Comparison of ENCODE assay signal across 15 cellular contexts in genomic region chr1:180956028-180956640, GRCh38. TPM values are rescaled to one million over a fixed set of nuclear protein-coding genes. Genes with fewer than 3 reads are reported as not detected.
DNase-seq lines count a peak whose midpoint lies in the region; ATAC-seq, FAIRE-seq and TF ChIP-seq lines count a peak whose summit lies in the region.
"Had no signal": no experiment of that assay in that cellular context is flagged by ENCODE, and none has a peak within 500 bp of the region (broad histone marks: within the 10 kb centered on the region; RNA-seq: fewer than 3 reads in every experiment).

No MANE protein-coding gene starts in this region.

- no peak for TF ChIP-seq EP300 in Ishikawa (IDR thresholded peaks at IDR 0.05; ENCODE audit: borderline replicate concordance)
- no peak for TF ChIP-seq EP300 in HepG2 (IDR thresholded peaks at IDR 0.05; ENCODE audit: low read depth in 2 of 2, low read length in 2 of 2)
- no peak for TF ChIP-seq EP300 in HepG2 (CRISPR knock-in tag; IDR thresholded peaks at IDR 0.05; ENCODE audit: borderline replicate concordance)

- peaks cover 5% of the 10 kb centered on the region for H3K4me1 ChIP-seq in CD8-positive, alpha-beta T cell (ENCODE audit: insufficient read depth, low read length)
- H3K4me1 ChIP-seq in HepG2 (ENCODE audit: insufficient read depth, low read length): peaks cover 16% of the 10 kb centered on the region
- no peaks in the 10 kb centered on the region for H3K4me1 ChIP-seq in CD4-positive, alpha-beta memory T cell (ENCODE audit: insufficient read depth, low read length)

- H3K27ac ChIP-seq in CD8-positive, alpha-beta T cell (ENCODE audit: low read depth, low read length): no peak overlapping the region
- H3K27ac ChIP-seq in HepG2 (ENCODE audit: extremely low read length, insufficient read depth, low read length): no peak overlapping the region
- no peak overlapping the region for H3K27ac ChIP-seq in CD4-positive, alpha-beta memory T cell (ENCODE audit: low read depth, low read length)
- H3K27ac ChIP-seq: BLaER1 had no signal

- H3K9me3 Mint-ChIP-seq in CD8-positive, alpha-beta T cell: no peaks in the 10 kb centered on the region
- H3K9me3 Mint-ChIP-seq in nephron: no peaks in the 10 kb centered on the region
- no peaks in the 10 kb centered on the region for H3K9me3 Mint-ChIP-seq in CD4-positive, alpha-beta memory T cell

- DNase-seq in CD8-positive, alpha-beta T cell: no peak
- no peak for DNase-seq in T-helper 17 cell
- no peak for DNase-seq in A172 (ENCODE audit: low spot score)
- DNase-seq in HepG2 (ENCODE audit: low spot score): no peak
- DNase-seq in CD4-positive, alpha-beta memory T cell: no peak
- DNase-seq: activated CD4-positive, alpha-beta T cell treated with anti-CD3 and anti-CD28 coated beads for 36 hours; activated naive CD8-positive, alpha-beta T cell treated with anti-CD3 and anti-CD28 coated beads, Interleukin-2, amount 10 ng/mL, durations not matched to agents 7 days and 5 days; activated T-cell treated with anti-CD3 and anti-CD28 coated beads for 4 hours; midbrain had no signal

- no peaks in the 10 kb centered on the region for H3K36me3 ChIP-seq in CD8-positive, alpha-beta T cell (ENCODE audit: insufficient read depth, low read length)
- H3K36me3 ChIP-seq in HepG2 (replicated peaks in 1 of 2; ENCODE audit: control insufficient read depth in 1 of 2, insufficient read depth in 2 of 2, low read length in 2 of 2): peaks cover 1 to 13% of the 10 kb centered on the region in 2 experiments; a peak in 1 of 5 replicates
- no peaks in the 10 kb centered on the region for H3K36me3 ChIP-seq in CD4-positive, alpha-beta memory T cell (ENCODE audit: insufficient read depth, low read length)

- POLR2A ChIA-PET in CD8-positive, alpha-beta T cell (lab: Charles Lee): interaction anchor here (0.9 kb wide), 1 partner anchor 149 kb away, joined by 3 read pairs; no protein-coding TSS in a partner anchor
- POLR2A ChIA-PET in HepG2 (lab: Yijun Ruan, JAX): no interaction called here
- POLR2A ChIA-PET in CD4-positive, alpha-beta memory T cell (lab: Charles Lee; ENCODE audit: partially characterized antibody): no interaction called here

- H3K27me3 Mint-ChIP-seq in CD8-positive, alpha-beta T cell (ENCODE audit: low read depth): no peaks in the 10 kb centered on the region
- H3K27me3 Mint-ChIP-seq in T-helper 17 cell (no peaks in the 10 kb centered on the region), nephron (ENCODE audit: low read depth) (no peaks in the 10 kb centered on the region)
- H3K27me3 Mint-ChIP-seq in CD4-positive, alpha-beta memory T cell: no peaks in the 10 kb centered on the region
- H3K27me3 Mint-ChIP-seq: activated CD4-positive, alpha-beta T cell treated with anti-CD3 and anti-CD28 coated beads for 36 hours; activated naive CD8-positive, alpha-beta T cell treated with anti-CD3 and anti-CD28 coated beads, Interleukin-2, amount 10 ng/mL, durations not matched to agents 7 days and 5 days had no signal

- H3K4me3 ChIP-seq in CD8-positive, alpha-beta T cell (ENCODE audit: low read depth, low read length): no peak overlapping the region
- no peak overlapping the region for H3K4me3 ChIP-seq in HepG2 (replicated peaks in 1 of 3; ENCODE audit: insufficient read depth in 1 of 3, low read depth in 2 of 3, low read length in 3 of 3)
- H3K4me3 ChIP-seq in CD4-positive, alpha-beta memory T cell (ENCODE audit: low read length in 2 of 2): no peak overlapping the region
- H3K4me3 ChIP-seq: BLaER1, gastroesophageal sphincter had no signal

- no TSS peak for BruUV-seq in HepG2 (replicated peaks; lab: Mats Ljungman, UMichigan)

- no peak for ATAC-seq in CD8-positive, alpha-beta T cell
- ATAC-seq in T-helper 17 cell (no peak), HepG2 (no peak), GM18873 (IDR thresholded peaks at IDR 0.05; ENCODE audit: low FRiP score, unreplicated experiment) (no peak)
- ATAC-seq: activated CD4-positive, alpha-beta T cell treated with anti-CD3 and anti-CD28 coated beads for 36 hours; gastroesophageal sphincter; Panc1 had no signal

- peaks cover 7% of the 10 kb centered on the region for H3K4me1 Mint-ChIP-seq in CD8-positive, alpha-beta T cell (ENCODE audit: low read depth)
- H3K4me1 Mint-ChIP-seq in T-helper 17 cell (peaks cover 13% of the 10 kb centered on the region), nephron (peaks cover 31% of the 10 kb centered on the region)
- peaks cover 1 to 18% (median 7%) of the 10 kb centered on the region in 4 donors for H3K4me1 Mint-ChIP-seq in CD4-positive, alpha-beta memory T cell

- H3K27ac Mint-ChIP-seq in CD8-positive, alpha-beta T cell: peak overlapping the region; percentile 52
- peak overlapping the region; percentile 21 for H3K27ac Mint-ChIP-seq in T-helper 17 cell
- H3K27ac Mint-ChIP-seq in nephron: peak overlapping the region in 2 of 3 experiments; percentile 31 to 48
- H3K27ac Mint-ChIP-seq in CD4-positive, alpha-beta memory T cell: no peak overlapping the region
- H3K27ac Mint-ChIP-seq: activated CD4-positive, alpha-beta T cell treated with anti-CD3 and anti-CD28 coated beads for 36 hours; activated naive CD8-positive, alpha-beta T cell treated with anti-CD3 and anti-CD28 coated beads, Interleukin-2, amount 10 ng/mL, durations not matched to agents 7 days and 5 days had no signal

- no peaks in the 10 kb centered on the region for H3K27me3 ChIP-seq in CD8-positive, alpha-beta T cell (ENCODE audit: insufficient read depth, low read length)
- no peaks in the 10 kb centered on the region for H3K27me3 ChIP-seq in HepG2 (ENCODE audit: control insufficient read depth in 1 of 2, insufficient read depth in 2 of 2, low read length in 2 of 2)
- no peaks in the 10 kb centered on the region for H3K27me3 ChIP-seq in CD4-positive, alpha-beta memory T cell (ENCODE audit: insufficient read depth, low read length)
- H3K27me3 ChIP-seq: gastroesophageal sphincter had no signal

- no peaks in the 10 kb centered on the region for H4K20me1 ChIP-seq in HepG2 (ENCODE audit: insufficient read depth, low read length)

- H3K36me3 Mint-ChIP-seq in CD8-positive, alpha-beta T cell: peaks cover 23% of the 10 kb centered on the region
- peaks cover 5% of the 10 kb centered on the region for H3K36me3 Mint-ChIP-seq in T-helper 17 cell (ENCODE audit: low read depth)
- H3K36me3 Mint-ChIP-seq in nephron (ENCODE audit: low read depth): peaks cover 44% of the 10 kb centered on the region
- H3K36me3 Mint-ChIP-seq in CD4-positive, alpha-beta memory T cell: peaks cover 17 to 19% of the 10 kb centered on the region in 2 donors

- intact Hi-C loops in CD8-positive, alpha-beta T cell (cut with DNase I, micrococcal nuclease): no loop called here
- intact Hi-C loops in HepG2 (cut with micrococcal nuclease; ENCODE audit: unreplicated experiment): no loop called here
- intact Hi-C loops in CD4-positive, alpha-beta memory T cell (cut with micrococcal nuclease): no loop called here

- no peak for TF ChIP-seq CTCF in CD8-positive, alpha-beta T cell (IDR thresholded peaks at IDR 0.05)
- TF ChIP-seq CTCF in nephron (IDR thresholded peaks at IDR 0.05; ENCODE audit: unreplicated experiment in 3 of 3): no peak
- no peak for TF ChIP-seq CTCF in HepG2 (CRISPR knock-in tag; IDR thresholded peaks at IDR 0.05)

- no peak overlapping the region for H3K9ac ChIP-seq in HepG2 (ENCODE audit: insufficient read depth, low read depth, low read length)
- H3K9ac ChIP-seq: BLaER1 had no signal

- CTCF ChIA-PET in CD8-positive, alpha-beta T cell (lab: Charles Lee): interaction anchor here (0.7 to 0.8 kb wide), 2 partner anchors 151 to 441 kb away, joined by 3 read pairs; no protein-coding TSS in a partner anchor
- CTCF ChIA-PET in HepG2 (lab: Yijun Ruan, JAX; ENCODE audit: low intra/inter-chr PET ratio, low total read pairs): no interaction called here
- CTCF ChIA-PET in CD4-positive, alpha-beta memory T cell (lab: Charles Lee; ENCODE audit: partially characterized antibody): no interaction called here

- 98% methylated on average over 4 of the region's 8 CpGs for WGBS in HepG2 (ENCODE audit: low lambda C conversion rate)

- H3K9me3 ChIP-seq in CD8-positive, alpha-beta T cell (ENCODE audit: low read length): no peaks in the 10 kb centered on the region
- H3K9me3 ChIP-seq in T-helper 17 cell (ENCODE audit: control insufficient read depth, low read length, poor library complexity, severe bottlenecking) (no peaks in the 10 kb centered on the region), HepG2 (ENCODE audit: low read length) (no peaks in the 10 kb centered on the region)
- H3K9me3 ChIP-seq in CD4-positive, alpha-beta memory T cell (ENCODE audit: control insufficient read depth in 1 of 2, low read length in 2 of 2): no peaks in the 10 kb centered on the region
- H3K9me3 ChIP-seq: gastroesophageal sphincter had no signal

- FAIRE-seq in HepG2 (lab: Jason Lieb, UNC): no peak

- no peaks in the 10 kb centered on the region for H3K79me2 ChIP-seq in HepG2 (ENCODE audit: insufficient read depth, low read length)

- no peak overlapping the region for H2AFZ ChIP-seq in HepG2 (ENCODE audit: low read length)

- no peak for TF ChIP-seq POLR2A in HepG2 (IDR thresholded peaks at IDR 0.05; ENCODE audit: insufficient read depth in 1 of 2, low read depth in 2 of 2, low read length in 2 of 2)

- no peak overlapping the region for H3K4me2 ChIP-seq in HepG2 (ENCODE audit: low read depth, low read length)
- H3K4me2 ChIP-seq: BLaER1 had no signal

- H3K4me3 Mint-ChIP-seq in CD8-positive, alpha-beta T cell: no peak overlapping the region
- H3K4me3 Mint-ChIP-seq in T-helper 17 cell (no peak overlapping the region), nephron (no peak overlapping the region)
- peak overlapping the region in 3 of 8 donors; percentile 5 to 65 (median 63) for H3K4me3 Mint-ChIP-seq in CD4-positive, alpha-beta memory T cell
- H3K4me3 Mint-ChIP-seq: activated CD4-positive, alpha-beta T cell treated with anti-CD3 and anti-CD28 coated beads for 36 hours; activated naive CD8-positive, alpha-beta T cell treated with anti-CD3 and anti-CD28 coated beads, Interleukin-2, amount 10 ng/mL, durations not matched to agents 7 days and 5 days had no signal

- in situ Hi-C loops in HepG2 (cut with HindIII; ENCODE audit: extremely low pct_ligation_motif_present, low pct_unique_long_range_greater_than_20kb): no loop called here

- TF ChIP-seq RAD21 in Ishikawa (IDR thresholded peaks at IDR 0.05; ENCODE audit: low read depth): no peak
- TF ChIP-seq RAD21 in HepG2 (CRISPR knock-in tag; IDR thresholded peaks at IDR 0.05): no peak

RNA-seq across cellular contexts. Expression of gene KIAA1614, which starts 43.4 kb away (rescaled TPM):
- total RNA-seq in CD8-positive, alpha-beta T cell: under 1 TPM; 0.17 to 0.33 TPM
- total RNA-seq in T-helper 17 cell (under 1 TPM; 0.05 to 0.08 TPM), HepG2 (2016; rRNA removed; fragmentation: Illumina TruSeq; extraction: Trizol) (0.32 and 0.77 TPM in 2 replicates)
- 3.8 and 9.4 TPM in 2 replicates for total RNA-seq in A172 (2014; rRNA removed; shearing (Covaris generic))
- total RNA-seq in HepG2 (2016; cell fraction: cytosol; rRNA removed; fragmentation: Illumina TruSeq; extraction: Trizol; ENCODE audit: low read depth): 0.10 TPM in 1 of 2 replicates, not detected in the other
- total RNA-seq in HepG2 (2016; cell fraction: insoluble cytoplasmic fraction; rRNA removed; fragmentation: Illumina TruSeq; extraction: Trizol): 0.16 and 0.17 TPM in 2 replicates
- 0.46 and 0.52 TPM in 2 replicates for total RNA-seq in HepG2 (2016; cell fraction: membrane; rRNA removed; fragmentation: Illumina TruSeq; extraction: Trizol)
- total RNA-seq in HepG2 (2016; cell fraction: nucleus; rRNA removed; fragmentation: Illumina TruSeq; extraction: Trizol): 0.43 and 0.81 TPM in 2 replicates
- polyA plus RNA-seq in HepG2 (2011; rRNA removed): 0.12 and 0.15 TPM in 2 replicates
- polyA plus RNA-seq in HepG2 (2011; cell fraction: cytosol; rRNA removed): 0.27 TPM in 2 replicates
- 0.16 and 0.48 TPM in 2 replicates for polyA plus RNA-seq in HepG2 (2011; cell fraction: nucleus; rRNA removed)
- polyA plus RNA-seq in HepG2 (2012): 0.40 and 0.48 TPM in 2 replicates
- 0.06 and 0.26 TPM in 2 replicates for polyA plus RNA-seq in HepG2 (2016; cell fraction: cytosol; fragmentation: Illumina TruSeq; extraction: Trizol; ENCODE audit: low read depth)
- 0.17 and 0.20 TPM in 2 replicates for polyA plus RNA-seq in HepG2 (2016; cell fraction: insoluble cytoplasmic fraction; fragmentation: Illumina TruSeq; extraction: Trizol; ENCODE audit: low read depth)
- polyA plus RNA-seq in HepG2 (2016; cell fraction: membrane; fragmentation: Illumina TruSeq; extraction: Trizol; ENCODE audit: low read depth): 0.09 and 0.14 TPM in 2 replicates
- 0.11 and 0.16 TPM in 2 replicates for polyA plus RNA-seq in HepG2 (2016; cell fraction: nucleus; fragmentation: Illumina TruSeq; extraction: Trizol; ENCODE audit: insufficient read depth, low read depth)
- polyA minus RNA-seq in HepG2 (2011; rRNA and poly(A)+ RNA removed; ENCODE audit: low replicate concordance): 0.44 and 0.48 TPM in 2 replicates
- not detected in 2 replicates for polyA minus RNA-seq in HepG2 (2011; cell fraction: cytosol; rRNA and poly(A)+ RNA removed)
- polyA minus RNA-seq in HepG2 (2011; cell fraction: nucleus; rRNA and poly(A)+ RNA removed): 0.12 and 0.26 TPM in 2 replicates
- total RNA-seq in CD4-positive, alpha-beta memory T cell: under 1 TPM; 0.12 to 0.61 TPM
- polyA plus RNA-seq in CD4-positive, alpha-beta memory T cell: not detected

Comparison
In these comparisons a context has a peak if more than half of its experiments do, and no peak if none do; other contexts are left out.
1. H3K27ac Mint-ChIP-seq: peak in CD8-positive, alpha-beta T cell (single experiment), T-helper 17 cell (single experiment) and nephron (2 of 3); none in CD4-positive, alpha-beta memory T cell (0 of 7).